ENCODE assay signal across 21 cellular contexts in the genomic region with DNA sequence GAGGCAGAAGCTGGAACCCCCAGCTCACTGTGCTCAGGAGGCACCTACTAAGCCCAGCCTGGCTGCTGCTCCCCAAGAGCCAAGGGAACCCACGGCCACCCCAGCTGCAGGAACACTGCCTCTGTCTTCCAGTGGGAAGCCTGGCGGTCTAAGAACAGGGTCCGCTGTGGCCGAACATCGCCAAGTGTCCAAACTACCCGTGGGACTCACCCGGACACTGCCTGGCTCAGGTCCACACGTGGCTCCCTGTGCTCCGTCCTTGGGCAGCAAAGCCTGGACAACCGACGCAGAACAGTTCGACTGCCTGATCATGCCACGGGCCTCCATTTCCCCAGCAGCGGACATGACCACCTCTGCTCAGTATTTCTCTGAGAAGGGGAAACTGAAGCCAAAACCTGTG.
DNase-seq lines count a peak whose midpoint lies in the region; ATAC-seq and TF ChIP-seq lines count a peak whose summit lies in the region.
"Had no signal": no experiment of that assay in that cellular context is flagged by ENCODE, and none has a peak within 500 bp of the region (broad histone marks: within the 10 kb centered on the region; RNA-seq: fewer than 3 reads in every experiment).

No MANE protein-coding gene starts in this region.

- no peak overlapping the region for H3K23ac ChIP-seq in neuronal stem cell (ENCODE audit: low read depth, low read length, poor library complexity)

- H3K4me1 ChIP-seq in neuronal stem cell (ENCODE audit: control insufficient read depth in 2 of 2, insufficient read depth in 1 of 2, low read depth in 1 of 2, low read length in 2 of 2): peaks cover 0 to 13% of the 10 kb centered on the region in 2 donors
- H3K4me1 ChIP-seq: BE2C; BLaER1 treated with 17β-estradiol and CSF1 and Interleukin-3, amounts not matched to agents 10 nM and 100 nM had no signal

- no peak overlapping the region for H3K4me3 ChIP-seq in neuronal stem cell (ENCODE audit: low read length in 2 of 2)
- H3K4me3 ChIP-seq: A549; BLaER1 treated with 17β-estradiol and CSF1 and Interleukin-3, amounts not matched to agents 10 nM and 100 nM; GM23248 had no signal

- no peak overlapping the region for H2BK12ac ChIP-seq in neuronal stem cell (ENCODE audit: low read length)

- no peak overlapping the region for H3K4ac ChIP-seq in neuronal stem cell (ENCODE audit: low read length)

- peak overlapping the region; percentile 61 for H2BK15ac ChIP-seq in neuronal stem cell (ENCODE audit: low read length)

- no peak overlapping the region for H2BK120ac ChIP-seq in neuronal stem cell (ENCODE audit: low read depth, low read length)

- DNase-seq in cardiac septum (ENCODE audit: low spot score) (peak; percentile 53), Right ventricle myocardium inferior (ENCODE audit: missing footprints) (no peak), neuronal stem cell (ENCODE audit: low spot score) (no peak), posterior vena cava (ENCODE audit: low spot score) (peak; percentile 55), erythroblast (lab: John Stamatoyannopoulos, UW) (no peak)
- DNase-seq: 8988T; ACHN; AML-193; BE2C; CD4-positive, alpha-beta T cell; DMS 273 treated with DMSO at 0.1 percent for 48 hours; DMS53; DMS79 treated with DMSO at 0.1 percent for 48 hours; GF-D8; GM23248; H7; HCEC 1CT had no signal

- no peaks in the 10 kb centered on the region for H3K79me1 ChIP-seq in neuronal stem cell (ENCODE audit: low read depth, low read length)

- no peak for ATAC-seq in Right ventricle myocardium inferior
- ATAC-seq in GM19467 (IDR thresholded peaks at IDR 0.05; ENCODE audit: unreplicated experiment): no peak
- no peak for ATAC-seq in HG03175 (IDR thresholded peaks at IDR 0.05; ENCODE audit: unreplicated experiment)
- ATAC-seq: A549 had no signal

- peak overlapping the region; percentile 84 for H3K14ac ChIP-seq in neuronal stem cell (ENCODE audit: low read length)

- no peak for TF ChIP-seq POLR2A in erythroblast (IDR thresholded peaks at IDR 0.05; ENCODE audit: low read length)

- H2BK5ac ChIP-seq in neuronal stem cell (ENCODE audit: low read length): peak overlapping the region; percentile 77

- peak overlapping the region; percentile 61 for H4K91ac ChIP-seq in neuronal stem cell (ENCODE audit: low read depth, low read length, poor library complexity)

- peak overlapping the region; percentile 54 for H3K18ac ChIP-seq in neuronal stem cell (ENCODE audit: low read length)

- intact Hi-C loops in cardiac septum (cut with DNase I) (no loop called here), Right ventricle myocardium inferior (cut with DNase I) (no loop called here), posterior vena cava (cut with DNase I) (loop anchor here in 1 of 2 donors (10.0 kb wide), 1 partner anchor 84 kb away; no protein-coding TSS in a partner anchor)

- WGBS in neuronal stem cell (ENCODE audit: extremely low coverage in 2 of 2, insufficient read length in 2 of 2, insufficient replicate concordance in 1 of 2), 2 donors: no CpG with 5 or more reads among the region's 14 CpGs

- H2AFZ ChIP-seq in neuronal stem cell (ENCODE audit: low read length): no peak overlapping the region
- H2AFZ ChIP-seq: GM23248 had no signal

- peak overlapping the region; percentile 50 for H3K9ac ChIP-seq in neuronal stem cell (ENCODE audit: low read depth, low read length, poor library complexity)
- H3K9ac ChIP-seq: BLaER1 treated with 17β-estradiol and CSF1 and Interleukin-3, amounts not matched to agents 10 nM and 100 nM; GM23248 had no signal

- no peaks in the 10 kb centered on the region for H3K36me3 ChIP-seq in neuronal stem cell (replicated peaks in 1 of 2; ENCODE audit: control insufficient read depth in 2 of 2, insufficient read depth in 2 of 2, low read length in 2 of 2)
- H3K36me3 ChIP-seq: BE2C; BLaER1 treated with 17β-estradiol and CSF1 and Interleukin-3, amounts not matched to agents 10 nM and 100 nM had no signal

- no peak overlapping the region for H3K27ac ChIP-seq in neuronal stem cell (replicated peaks; ENCODE audit: low read length)
- H3K27ac ChIP-seq: A549; BLaER1 treated with 17β-estradiol and CSF1 and Interleukin-3, amounts not matched to agents 10 nM and 100 nM; GM23248 had no signal

- no peaks in the 10 kb centered on the region for H3K9me3 ChIP-seq in neuronal stem cell (replicated peaks in 1 of 2; ENCODE audit: control insufficient read depth in 2 of 2, insufficient read depth in 1 of 2, low read depth in 1 of 2, low read length in 2 of 2)
- H3K9me3 ChIP-seq: A549; BLaER1 treated with 17β-estradiol and CSF1 and Interleukin-3, amounts not matched to agents 10 nM and 100 nM had no signal

- H2AK5ac ChIP-seq in neuronal stem cell (ENCODE audit: low read depth, low read length): peak overlapping the region; percentile 92

- no peak overlapping the region for H3K4me2 ChIP-seq in neuronal stem cell (ENCODE audit: insufficient read depth, low read length, poor library complexity, severe bottlenecking)
- H3K4me2 ChIP-seq: A549; BLaER1 treated with 17β-estradiol and CSF1 and Interleukin-3, amounts not matched to agents 10 nM and 100 nM had no signal

- no peaks in the 10 kb centered on the region for H3K27me3 ChIP-seq in neuronal stem cell (ENCODE audit: control insufficient read depth in 3 of 3, insufficient read depth in 3 of 3, low read depth in 1 of 3, low read length in 3 of 3)
- H3K27me3 ChIP-seq: BE2C; BLaER1 treated with 17β-estradiol and CSF1 and Interleukin-3, amounts not matched to agents 10 nM and 100 nM had no signal

- H4K8ac ChIP-seq in neuronal stem cell (ENCODE audit: low read depth, low read length): peak overlapping the region; percentile 25

Comparison
In these comparisons a context has a peak if more than half of its experiments do, and no peak if none do; other contexts are left out.
1. DNase-seq: peak in cardiac septum (single experiment) and posterior vena cava (single experiment); none in Right ventricle myocardium inferior (single experiment), neuronal stem cell (single experiment) and erythroblast (0 of 2).